In genomic region chr5:177497297-177498012, GRCh38 we compare ENCODE assay signal across 1 cellular context.
TF ChIP-seq lines count a peak whose summit lies in the region.

A gene with protein sequence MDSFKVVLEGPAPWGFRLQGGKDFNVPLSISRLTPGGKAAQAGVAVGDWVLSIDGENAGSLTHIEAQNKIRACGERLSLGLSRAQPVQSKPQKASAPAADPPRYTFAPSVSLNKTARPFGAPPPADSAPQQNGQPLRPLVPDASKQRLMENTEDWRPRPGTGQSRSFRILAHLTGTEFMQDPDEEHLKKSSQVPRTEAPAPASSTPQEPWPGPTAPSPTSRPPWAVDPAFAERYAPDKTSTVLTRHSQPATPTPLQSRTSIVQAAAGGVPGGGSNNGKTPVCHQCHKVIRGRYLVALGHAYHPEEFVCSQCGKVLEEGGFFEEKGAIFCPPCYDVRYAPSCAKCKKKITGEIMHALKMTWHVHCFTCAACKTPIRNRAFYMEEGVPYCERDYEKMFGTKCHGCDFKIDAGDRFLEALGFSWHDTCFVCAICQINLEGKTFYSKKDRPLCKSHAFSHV (minus strand): TSS chr5:177497604. CDS start chr5:177496512, 1,092 bp downstream.

TF ChIP-seq in K562, 482 proteins besides CTCF, POLR2A, EP300 and RAD21 (continued from another document and continues in another):
- TF ChIP-seq PBX2 (CRISPR knock-in tag; IDR thresholded peaks at IDR 0.05; ENCODE audit: low read depth) (no peak), PBX2 (tag; conservative IDR thresholded peaks at IDR 0.05; ENCODE audit: low read depth) (no peak), NCOA2 (IDR thresholded peaks at IDR 0.05; ENCODE audit: partially characterized antibody in 2 of 2) (no peak), NCOR1 (IDR thresholded peaks at IDR 0.05) (peak; percentile 40), ZNF121 (CRISPR knock-in tag; conservative IDR thresholded peaks at IDR 0.05) (peak; percentile 76; the same call in 1 of the 2 replicates), ZNF436 (CRISPR knock-in tag; IDR thresholded peaks at IDR 0.05) (0 out of 2 replicates have a peak, but pooled peaks have one; percentile 36), CREB1 (IDR thresholded peaks at IDR 0.05) (peak; percentile 33), CREB1 (CRISPR knock-in tag; IDR thresholded peaks at IDR 0.05) (peak; percentile 43; the same call in 1 of the 2 replicates), PTRF (tag; IDR thresholded peaks at IDR 0.05) (no peak), CEBPB (tag; IDR thresholded peaks at IDR 0.05) (no peak), RBM17 (IDR thresholded peaks at IDR 0.05; ENCODE audit: borderline replicate concordance, low read depth, low read length) (no peak), MLLT1 (IDR thresholded peaks at IDR 0.05) (peak; percentile 9 to 26; a peak in 1 of 4 replicates), ZNF217 (CRISPR knock-in tag; IDR thresholded peaks at IDR 0.05) (no peak), BACH1 (tag; IDR thresholded peaks at IDR 0.05) (no peak), ZNF175 (CRISPR knock-in tag; IDR thresholded peaks at IDR 0.05; ENCODE audit: low read depth) (0 out of 2 replicates have a peak, but pooled peaks have one; percentile 21), SPI1 (IDR thresholded peaks at IDR 0.05; ENCODE audit: borderline replicate concordance, low read depth, low read length) (peak; percentile 18; the same call in 1 of the 2 replicates), RFX1 (IDR thresholded peaks at IDR 0.05) (no peak), XRCC3 (IDR thresholded peaks at IDR 0.05) (no peak), POLR2G (IDR thresholded peaks at IDR 0.05; ENCODE audit: low read depth, low read length) (peak; percentile 94), SIN3A (IDR thresholded peaks at IDR 0.05; ENCODE audit: borderline replicate concordance in 2 of 2, control insufficient read depth in 1 of 2, low read depth in 2 of 2, low read length in 2 of 2) (peak; percentile 16 to 48; a peak in 2 of 4 replicates), POLR2B (IDR thresholded peaks at IDR 0.05; ENCODE audit: low read depth, partially characterized antibody) (peak; percentile 93), U2AF1 (optimal IDR thresholded peaks at IDR 0.05; ENCODE audit: low read depth, low read length) (no peak), ZHX1 (conservative IDR thresholded peaks at IDR 0.05; ENCODE audit: low read length) (no peak), FOXP1 (CRISPR knock-in tag; IDR thresholded peaks at IDR 0.05) (0 out of 2 replicates have a peak, but pooled peaks have one; percentile 77), TRIM28 (IDR thresholded peaks at IDR 0.05) (no peak), HNRNPK (IDR thresholded peaks at IDR 0.05; ENCODE audit: low read depth, low read length, poor library complexity, severe bottlenecking) (no peak), PCBP1 (IDR thresholded peaks at IDR 0.05; ENCODE audit: low read depth, low read length, poor library complexity, severe bottlenecking) (no peak), ZNF41 (CRISPR knock-in tag; conservative IDR thresholded peaks at IDR 0.05) (0 out of 2 replicates have a peak, but pooled peaks have one; percentile 1), ZNF766 (CRISPR knock-in tag; conservative IDR thresholded peaks at IDR 0.05) (no peak)
- TF ChIP-seq, protein P1, sequence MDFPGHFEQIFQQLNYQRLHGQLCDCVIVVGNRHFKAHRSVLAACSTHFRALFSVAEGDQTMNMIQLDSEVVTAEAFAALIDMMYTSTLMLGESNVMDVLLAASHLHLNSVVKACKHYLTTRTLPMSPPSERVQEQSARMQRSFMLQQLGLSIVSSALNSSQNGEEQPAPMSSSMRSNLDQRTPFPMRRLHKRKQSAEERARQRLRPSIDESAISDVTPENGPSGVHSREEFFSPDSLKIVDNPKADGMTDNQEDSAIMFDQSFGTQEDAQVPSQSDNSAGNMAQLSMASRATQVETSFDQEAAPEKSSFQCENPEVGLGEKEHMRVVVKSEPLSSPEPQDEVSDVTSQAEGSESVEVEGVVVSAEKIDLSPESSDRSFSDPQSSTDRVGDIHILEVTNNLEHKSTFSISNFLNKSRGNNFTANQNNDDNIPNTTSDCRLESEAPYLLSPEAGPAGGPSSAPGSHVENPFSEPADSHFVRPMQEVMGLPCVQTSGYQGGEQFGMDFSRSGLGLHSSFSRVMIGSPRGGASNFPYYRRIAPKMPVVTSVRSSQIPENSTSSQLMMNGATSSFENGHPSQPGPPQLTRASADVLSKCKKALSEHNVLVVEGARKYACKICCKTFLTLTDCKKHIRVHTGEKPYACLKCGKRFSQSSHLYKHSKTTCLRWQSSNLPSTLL (IDR thresholded peaks at IDR 0.05) = no peak
- TF ChIP-seq, protein P2, sequence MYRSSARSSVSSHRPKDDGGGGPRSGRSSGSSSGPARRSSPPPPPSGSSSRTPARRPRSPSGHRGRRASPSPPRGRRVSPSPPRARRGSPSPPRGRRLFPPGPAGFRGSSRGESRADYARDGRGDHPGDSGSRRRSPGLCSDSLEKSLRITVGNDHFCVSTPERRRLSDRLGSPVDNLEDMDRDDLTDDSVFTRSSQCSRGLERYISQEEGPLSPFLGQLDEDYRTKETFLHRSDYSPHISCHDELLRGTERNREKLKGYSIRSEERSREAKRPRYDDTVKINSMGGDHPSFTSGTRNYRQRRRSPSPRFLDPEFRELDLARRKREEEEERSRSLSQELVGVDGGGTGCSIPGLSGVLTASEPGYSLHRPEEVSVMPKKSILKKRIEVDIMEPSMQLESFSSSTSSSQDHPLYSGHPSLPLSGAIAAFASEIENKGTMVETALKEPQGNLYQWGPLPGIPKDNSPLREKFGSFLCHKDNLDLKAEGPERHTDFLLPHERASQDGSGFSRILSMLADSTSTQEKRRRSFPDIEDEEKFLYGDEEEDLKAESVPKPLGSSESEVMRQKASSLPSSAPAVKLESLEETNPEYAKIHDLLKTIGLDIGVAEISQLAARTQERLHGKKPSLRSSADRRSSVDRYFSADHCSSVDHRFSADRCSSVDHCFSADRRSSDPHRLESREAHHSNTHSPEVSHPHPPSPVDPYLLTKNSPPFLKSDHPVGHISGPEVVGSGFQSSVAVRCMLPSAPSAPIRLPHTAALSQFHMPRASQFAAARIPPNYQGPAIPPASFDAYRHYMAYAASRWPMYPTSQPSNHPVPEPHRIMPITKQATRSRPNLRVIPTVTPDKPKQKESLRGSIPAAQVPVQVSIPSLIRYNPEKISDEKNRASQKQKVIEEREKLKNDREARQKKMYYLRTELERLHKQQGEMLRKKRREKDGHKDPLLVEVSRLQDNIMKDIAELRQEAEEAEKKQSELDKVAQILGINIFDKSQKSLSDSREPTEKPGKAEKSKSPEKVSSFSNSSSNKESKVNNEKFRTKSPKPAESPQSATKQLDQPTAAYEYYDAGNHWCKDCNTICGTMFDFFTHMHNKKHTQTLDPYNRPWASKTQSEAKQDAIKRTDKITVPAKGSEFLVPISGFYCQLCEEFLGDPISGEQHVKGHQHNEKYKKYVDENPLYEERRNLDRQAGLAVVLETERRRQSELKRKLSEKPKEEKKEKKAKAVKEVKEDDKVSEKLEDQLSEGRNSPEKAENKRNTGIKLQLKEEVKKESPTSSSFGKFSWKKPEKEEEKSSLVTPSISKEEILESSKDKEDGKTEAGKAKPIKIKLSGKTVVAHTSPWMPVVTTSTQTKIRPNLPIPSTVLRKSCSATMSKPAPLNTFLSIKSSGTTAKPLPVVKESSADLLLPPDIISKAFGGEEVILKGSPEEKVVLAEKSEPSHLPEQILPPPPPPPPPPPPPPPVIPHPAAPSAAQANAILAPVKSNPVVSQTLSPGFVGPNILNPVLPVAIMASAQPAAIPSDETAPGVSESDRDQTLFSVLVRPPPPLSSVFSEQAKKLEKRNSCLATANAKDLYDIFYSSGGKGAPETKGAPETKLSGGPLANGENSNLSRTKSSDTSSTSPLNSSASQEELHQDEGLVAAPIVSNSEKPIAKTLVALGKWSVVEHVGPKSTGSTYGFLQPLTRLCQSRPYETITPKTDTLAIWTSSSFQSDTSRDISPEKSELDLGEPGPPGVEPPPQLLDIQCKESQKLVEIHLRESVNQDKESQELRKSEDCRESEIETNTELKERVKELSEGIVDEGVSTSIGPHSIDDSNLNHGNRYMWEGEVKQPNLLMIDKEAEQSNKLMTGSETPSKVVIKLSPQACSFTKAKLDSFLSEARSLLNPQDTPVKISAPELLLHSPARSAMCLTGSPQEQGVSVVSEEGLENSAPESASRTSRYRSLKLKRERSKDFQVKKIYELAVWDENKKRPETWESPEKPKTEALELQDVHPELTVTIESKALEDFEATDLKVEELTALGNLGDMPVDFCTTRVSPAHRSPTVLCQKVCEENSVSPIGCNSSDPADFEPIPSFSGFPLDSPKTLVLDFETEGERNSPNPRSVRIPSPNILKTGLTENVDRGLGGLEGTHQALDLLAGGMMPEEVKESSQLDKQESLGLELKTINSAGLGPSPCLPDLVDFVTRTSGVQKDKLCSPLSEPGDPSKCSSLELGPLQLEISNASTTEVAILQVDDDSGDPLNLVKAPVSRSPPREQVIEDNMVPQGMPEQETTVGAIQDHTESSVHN (IDR thresholded peaks at IDR 0.05; ENCODE audit: borderline replicate concordance in 1 of 2, low read depth in 1 of 2) = no peak
- TF ChIP-seq, protein P3, sequence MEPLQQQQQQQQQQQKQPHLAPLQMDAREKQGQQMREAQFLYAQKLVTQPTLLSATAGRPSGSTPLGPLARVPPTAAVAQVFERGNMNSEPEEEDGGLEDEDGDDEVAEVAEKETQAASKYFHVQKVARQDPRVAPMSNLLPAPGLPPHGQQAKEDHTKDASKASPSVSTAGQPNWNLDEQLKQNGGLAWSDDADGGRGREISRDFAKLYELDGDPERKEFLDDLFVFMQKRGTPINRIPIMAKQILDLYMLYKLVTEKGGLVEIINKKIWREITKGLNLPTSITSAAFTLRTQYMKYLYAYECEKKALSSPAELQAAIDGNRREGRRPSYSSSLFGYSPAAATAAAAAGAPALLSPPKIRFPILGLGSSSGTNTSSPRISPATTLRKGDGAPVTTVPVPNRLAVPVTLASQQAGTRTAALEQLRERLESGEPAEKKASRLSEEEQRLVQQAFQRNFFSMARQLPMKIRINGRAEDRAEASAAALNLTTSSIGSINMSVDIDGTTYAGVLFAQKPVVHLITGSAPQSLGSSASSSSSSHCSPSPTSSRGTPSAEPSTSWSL (CRISPR knock-in tag; IDR thresholded peaks at IDR 0.05; ENCODE audit: borderline replicate concordance) = no peak
- TF ChIP-seq, protein P4, sequence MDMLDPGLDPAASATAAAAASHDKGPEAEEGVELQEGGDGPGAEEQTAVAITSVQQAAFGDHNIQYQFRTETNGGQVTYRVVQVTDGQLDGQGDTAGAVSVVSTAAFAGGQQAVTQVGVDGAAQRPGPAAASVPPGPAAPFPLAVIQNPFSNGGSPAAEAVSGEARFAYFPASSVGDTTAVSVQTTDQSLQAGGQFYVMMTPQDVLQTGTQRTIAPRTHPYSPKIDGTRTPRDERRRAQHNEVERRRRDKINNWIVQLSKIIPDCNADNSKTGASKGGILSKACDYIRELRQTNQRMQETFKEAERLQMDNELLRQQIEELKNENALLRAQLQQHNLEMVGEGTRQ (CRISPR knock-in tag; IDR thresholded peaks at IDR 0.05) = no peak
- TF ChIP-seq, protein P5, sequence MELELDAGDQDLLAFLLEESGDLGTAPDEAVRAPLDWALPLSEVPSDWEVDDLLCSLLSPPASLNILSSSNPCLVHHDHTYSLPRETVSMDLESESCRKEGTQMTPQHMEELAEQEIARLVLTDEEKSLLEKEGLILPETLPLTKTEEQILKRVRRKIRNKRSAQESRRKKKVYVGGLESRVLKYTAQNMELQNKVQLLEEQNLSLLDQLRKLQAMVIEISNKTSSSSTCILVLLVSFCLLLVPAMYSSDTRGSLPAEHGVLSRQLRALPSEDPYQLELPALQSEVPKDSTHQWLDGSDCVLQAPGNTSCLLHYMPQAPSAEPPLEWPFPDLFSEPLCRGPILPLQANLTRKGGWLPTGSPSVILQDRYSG (tag; conservative IDR thresholded peaks at IDR 0.05; ENCODE audit: low read depth) = no peak
